Comparison of ENCODE assay signal across 8 cellular contexts in the genomic region with DNA sequence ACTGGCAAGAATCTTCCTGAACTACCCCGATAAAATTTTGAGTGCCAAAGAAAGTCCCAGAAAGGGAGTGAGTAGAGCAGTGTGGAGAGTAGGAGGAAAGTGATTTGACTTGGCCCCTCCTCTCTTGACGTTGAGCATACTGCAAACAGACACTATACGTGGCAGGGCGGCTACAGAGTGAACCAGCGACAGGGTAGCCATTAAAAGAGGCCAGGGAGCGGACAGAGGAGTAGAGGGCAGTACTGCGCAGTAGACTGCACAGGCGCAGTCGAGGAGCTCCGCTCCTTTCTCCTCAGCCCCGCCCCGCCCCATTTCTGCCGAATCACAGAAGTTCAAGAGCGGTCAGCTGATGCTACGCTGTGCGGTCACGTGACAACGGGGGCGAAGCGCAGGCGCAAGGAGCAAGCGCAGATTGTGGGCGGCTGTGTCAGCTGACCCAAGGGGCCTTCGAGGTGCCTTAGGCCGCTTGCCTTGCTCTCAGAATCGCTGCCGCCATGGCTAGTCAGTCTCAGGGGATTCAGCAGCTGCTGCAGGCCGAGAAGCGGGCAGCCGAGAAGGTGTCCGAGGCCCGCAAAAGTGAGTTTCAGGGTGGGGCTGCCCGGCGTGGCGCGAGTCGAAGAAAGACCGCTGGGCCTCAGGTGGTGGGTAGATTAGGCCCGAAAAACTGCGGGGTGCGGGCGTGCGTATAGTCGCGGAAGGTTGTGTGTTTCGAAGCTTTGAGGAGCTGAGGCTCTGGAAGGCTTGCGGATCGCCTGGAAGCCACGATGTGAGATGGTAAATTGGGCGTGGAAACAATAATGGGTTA. TPM values are rescaled to one million over a fixed set of nuclear protein-coding genes. Genes with fewer than 3 reads are reported as not detected.
DNase-seq lines count a peak whose midpoint lies in the region; ATAC-seq and TF ChIP-seq lines count a peak whose summit lies in the region.

Gene ATP6V1G1 (plus strand): TSS at position 425 of the 805 bp plus-strand sequence. CDS start 70 bp downstream, at position 495.

- intact Hi-C loops in left ventricle myocardium inferior (cut with micrococcal nuclease): no loop called here

- H3K36me3 ChIP-seq in left ventricle myocardium inferior: peaks cover 2% of the 10 kb centered on the region

- H3K36me3 Mint-ChIP-seq in T-helper 1 cell treated with Interleukin-12 subunit alpha and Interleukin-12 subunit beta and Interleukin-4 antibody, amounts not matched to agents 30 μg/mL and 1 μg/mL, for 36 hours (ENCODE audit: low read depth): peaks cover 18% of the 10 kb centered on the region
- peaks cover 1% of the 10 kb centered on the region for H3K36me3 Mint-ChIP-seq in progenitor cell of endocrine pancreas (ENCODE audit: insufficient read depth)

- peak within 1 kb of the TSS; percentile 89 for H3K27ac ChIP-seq in left ventricle myocardium inferior (replicated peaks)

- peak; percentile 92 for ATAC-seq in HG02884 (IDR thresholded peaks at IDR 0.05; ENCODE audit: unreplicated experiment)

- peak within 1 kb of the TSS; percentile 94 for H3K27ac Mint-ChIP-seq in T-helper 1 cell treated with Interleukin-12 subunit alpha and Interleukin-12 subunit beta and Interleukin-4 antibody, amounts not matched to agents 30 μg/mL and 1 μg/mL, for 36 hours
- peak within 1 kb of the TSS; percentile 100 for H3K27ac Mint-ChIP-seq in progenitor cell of endocrine pancreas

- no peaks in the 10 kb centered on the region for H3K9me3 Mint-ChIP-seq in T-helper 1 cell treated with Interleukin-12 subunit alpha and Interleukin-12 subunit beta and Interleukin-4 antibody, amounts not matched to agents 30 μg/mL and 1 μg/mL, for 36 hours
- H3K9me3 Mint-ChIP-seq in progenitor cell of endocrine pancreas (ENCODE audit: low read depth): no peaks in the 10 kb centered on the region

- H3K4me3 Mint-ChIP-seq in T-helper 1 cell treated with Interleukin-12 subunit alpha and Interleukin-12 subunit beta and Interleukin-4 antibody, amounts not matched to agents 30 μg/mL and 1 μg/mL, for 36 hours: peak within 1 kb of the TSS; percentile 89
- H3K4me3 Mint-ChIP-seq in progenitor cell of endocrine pancreas (ENCODE audit: low read depth): peak within 1 kb of the TSS; percentile 99

- in situ Hi-C loops in GM13977 (cut with MboI; ENCODE audit: low pct_unique_long_range_greater_than_20kb, low sequenced_read_pairs, unreplicated experiment): no loop called here

- peaks cover 10% of the 10 kb centered on the region for H3K27me3 Mint-ChIP-seq in T-helper 1 cell treated with Interleukin-12 subunit alpha and Interleukin-12 subunit beta and Interleukin-4 antibody, amounts not matched to agents 30 μg/mL and 1 μg/mL, for 36 hours (ENCODE audit: low read depth)
- peaks cover 3% of the 10 kb centered on the region for H3K27me3 Mint-ChIP-seq in progenitor cell of endocrine pancreas

- peak within 1 kb of the TSS; percentile 87 for H3K4me3 ChIP-seq in left ventricle myocardium inferior

- H3K9me3 ChIP-seq in left ventricle myocardium inferior (replicated peaks): no peaks in the 10 kb centered on the region

- H3K4me1 ChIP-seq in left ventricle myocardium inferior: peaks cover 54% of the 10 kb centered on the region

- DNase-seq in GM13977 (ENCODE audit: low spot score) (peak; percentile 93), NCI-H1694 (lab: John Stamatoyannopoulos, UW) (peak; percentile 91), amniotic stem cell (lab: John Stamatoyannopoulos, UW) (peak; percentile 98), left ventricle myocardium inferior (peak; percentile 100), progenitor cell of endocrine pancreas (ENCODE audit: low spot score, unreplicated experiment) (peak; percentile 98), ureter (ENCODE audit: low spot score) (peak; percentile 100)

- H3K4me1 Mint-ChIP-seq in T-helper 1 cell treated with Interleukin-12 subunit alpha and Interleukin-12 subunit beta and Interleukin-4 antibody, amounts not matched to agents 30 μg/mL and 1 μg/mL, for 36 hours (ENCODE audit: low read depth): peaks cover 44% of the 10 kb centered on the region
- peaks cover 30% of the 10 kb centered on the region for H3K4me1 Mint-ChIP-seq in progenitor cell of endocrine pancreas (ENCODE audit: low read depth)

- peak; percentile 30 for TF ChIP-seq CTCF in GM13977 (IDR thresholded peaks at IDR 0.05; ENCODE audit: extremely low read depth, insufficient read depth, missing control alignments)
- peak; percentile 32 for TF ChIP-seq CTCF in left ventricle myocardium inferior (IDR thresholded peaks at IDR 0.05; ENCODE audit: borderline replicate concordance)
- peak; percentile 10 for TF ChIP-seq CTCF in progenitor cell of endocrine pancreas (IDR thresholded peaks at IDR 0.05; ENCODE audit: unreplicated experiment)

- no peaks in the 10 kb centered on the region for H3K27me3 ChIP-seq in left ventricle myocardium inferior (ENCODE audit: low read depth)

RNA-seq across cellular contexts. Expression of gene ATP6V1G1, which starts in this region (rescaled TPM):
- 81.1 TPM for total RNA-seq in left ventricle myocardium inferior
- 121 and 123 TPM in 2 replicates for total RNA-seq in progenitor cell of endocrine pancreas
- total RNA-seq in ureter: 136 TPM

Comparison
In these comparisons a context has a peak if more than half of its experiments do, and no peak if none do; other contexts are left out.
1. Peak in every context shown above with its lines: DNase-seq, ATAC-seq, H3K4me3 ChIP-seq and H3K27ac ChIP-seq.